In genomic region chr11:2884424-2884815, GRCh38 we compare ENCODE assay signal across 1 cellular context.
TF ChIP-seq lines count a peak whose summit lies in the region.

No MANE protein-coding gene starts in this region.

TF ChIP-seq in HEK293T, 16 proteins besides CTCF, POLR2A, EP300 and RAD21 (continued from another document):
- TF ChIP-seq NFRKB (IDR thresholded peaks at IDR 0.05) (no peak), TARDBP (IDR thresholded peaks at IDR 0.05) (no peak), FOXK2 (IDR thresholded peaks at IDR 0.05) (no peak), FOXA1 (IDR thresholded peaks at IDR 0.05) (no peak)
TF ChIP-seq in HEK293T: peak in this region for 0.
